ENCODE assay signal across 1 cellular context in genomic region chr10:12042409-12042796, GRCh38.
TF ChIP-seq lines count a peak whose summit lies in the region.

No MANE protein-coding gene starts in this region.

TF ChIP-seq in GM12878, 131 proteins besides CTCF, POLR2A, EP300 and RAD21 (continued from another document and continues in another):
- TF ChIP-seq CEBPZ (IDR thresholded peaks at IDR 0.05; ENCODE audit: low read depth, low read length) = no peak
- TF ChIP-seq PKNOX1 (IDR thresholded peaks at IDR 0.05) = no peak
- no peak for TF ChIP-seq IRF4 (IDR thresholded peaks at IDR 0.05; ENCODE audit: low read depth, low read length)
- no peak for TF ChIP-seq NFXL1 (IDR thresholded peaks at IDR 0.05; ENCODE audit: borderline replicate concordance)
- TF ChIP-seq MLLT1 (IDR thresholded peaks at IDR 0.05) = no peak
- TF ChIP-seq RELA (IDR thresholded peaks at IDR 0.05; ENCODE audit: borderline replicate concordance, partially characterized antibody) = no peak
- TF ChIP-seq IKZF1 (conservative IDR thresholded peaks at IDR 0.05) = peak; percentile 54; the same call in 1 of the 2 replicates
- no peak for TF ChIP-seq HDAC2 (IDR thresholded peaks at IDR 0.05)
- TF ChIP-seq PAX5 (IDR thresholded peaks at IDR 0.05; ENCODE audit: borderline replicate concordance, low read depth, low read length) = 0 out of 2 replicates have a peak, but pooled peaks have one; percentile 35
- no peak for TF ChIP-seq FOXM1 (IDR thresholded peaks at IDR 0.05; ENCODE audit: low read depth, low read length)
- TF ChIP-seq MXI1 (IDR thresholded peaks at IDR 0.05; ENCODE audit: low read depth, low read length) = peak; percentile 32; the same call in 1 of the 2 replicates
- no peak for TF ChIP-seq ATF7 (IDR thresholded peaks at IDR 0.05; ENCODE audit: low read depth)
- no peak for TF ChIP-seq POU2F2 (IDR thresholded peaks at IDR 0.05; ENCODE audit: borderline replicate concordance, low read depth, low read length)
- TF ChIP-seq CUX1 (IDR thresholded peaks at IDR 0.05; ENCODE audit: insufficient replicate concordance, low read depth, low read length) = no peak
- TF ChIP-seq SIN3A (IDR thresholded peaks at IDR 0.05; ENCODE audit: low read depth, low read length) = no peak; the same call in 1 of the 2 replicates
- TF ChIP-seq ZNF687 (IDR thresholded peaks at IDR 0.05) = no peak
- TF ChIP-seq KAT2A (conservative IDR thresholded peaks at IDR 0.05; ENCODE audit: control insufficient read depth, low read depth, low read length) = no peak
- peak; percentile 63 for TF ChIP-seq BACH1 (IDR thresholded peaks at IDR 0.05; ENCODE audit: borderline replicate concordance)
- TF ChIP-seq ZBED1 (IDR thresholded peaks at IDR 0.05; ENCODE audit: borderline replicate concordance) = no peak
- no peak for TF ChIP-seq ESRRA (IDR thresholded peaks at IDR 0.05; ENCODE audit: low read length)
- TF ChIP-seq SUPT20H (IDR thresholded peaks at IDR 0.05; ENCODE audit: borderline replicate concordance, control insufficient read depth, low read depth, low read length) = no peak
- TF ChIP-seq CEBPB (IDR thresholded peaks at IDR 0.05; ENCODE audit: borderline replicate concordance in 1 of 2, low read depth in 2 of 2, low read length in 2 of 2) = no peak
- no peak for TF ChIP-seq PAX8 (IDR thresholded peaks at IDR 0.05)
- TF ChIP-seq IRF3 (IDR thresholded peaks at IDR 0.05) = no peak
- TF ChIP-seq ZNF24 (IDR thresholded peaks at IDR 0.05) = no peak
- TF ChIP-seq YY1 (IDR thresholded peaks at IDR 0.05; ENCODE audit: low read depth, low read length) = 0 out of 2 replicates have a peak, but pooled peaks have one; percentile 21
- no peak for TF ChIP-seq ETV6 (conservative IDR thresholded peaks at IDR 0.05 in 1 of 2, IDR thresholded peaks at IDR 0.05 in 1 of 2; ENCODE audit: borderline replicate concordance in 1 of 2, low read depth in 1 of 2)
- peak; percentile 24; the same call in 1 of the 2 replicates for TF ChIP-seq POLR2AphosphoS2 (IDR thresholded peaks at IDR 0.05; ENCODE audit: low read depth, low read length)
- 0 out of 2 replicates have a peak, but pooled peaks have one; percentile 35 for TF ChIP-seq SMAD5 (IDR thresholded peaks at IDR 0.05; ENCODE audit: low read depth)
- no peak for TF ChIP-seq ZNF217 (IDR thresholded peaks at IDR 0.05)
- TF ChIP-seq NKRF (conservative IDR thresholded peaks at IDR 0.05) = peak; percentile 60
- no peak; the same call in 1 of the 2 replicates for TF ChIP-seq ELK1 (IDR thresholded peaks at IDR 0.05; ENCODE audit: low read depth, low read length)
- no peak for TF ChIP-seq NFYA (IDR thresholded peaks at IDR 0.05; ENCODE audit: borderline replicate concordance, low read depth, low read length)
- TF ChIP-seq TCF3 (IDR thresholded peaks at IDR 0.05; ENCODE audit: borderline replicate concordance, insufficient read depth, low read depth, low read length) = 0 out of 2 replicates have a peak, but pooled peaks have one; percentile 10
- peak; percentile 38; the same call in 1 of the 2 replicates for TF ChIP-seq POLR2AphosphoS5 (IDR thresholded peaks at IDR 0.05; ENCODE audit: low read length)
- TF ChIP-seq MAX (IDR thresholded peaks at IDR 0.05; ENCODE audit: low read depth, low read length) = no peak
